In genomic region chr20:20531283-20531682, GRCh38 we compare ENCODE assay signal across 3 cellular contexts.
"Had no signal": no experiment of that assay in that cellular context is flagged by ENCODE, and none has a peak within 500 bp of the region (broad histone marks: within the 10 kb centered on the region; RNA-seq: fewer than 3 reads in every experiment).

No MANE protein-coding gene starts in this region.

- DNase-seq: GDM1, GF-D8 had no signal

- ATAC-seq: GM12878 had no signal

- H3K4me3 ChIP-seq: GM12878 had no signal
